In the genomic region with DNA sequence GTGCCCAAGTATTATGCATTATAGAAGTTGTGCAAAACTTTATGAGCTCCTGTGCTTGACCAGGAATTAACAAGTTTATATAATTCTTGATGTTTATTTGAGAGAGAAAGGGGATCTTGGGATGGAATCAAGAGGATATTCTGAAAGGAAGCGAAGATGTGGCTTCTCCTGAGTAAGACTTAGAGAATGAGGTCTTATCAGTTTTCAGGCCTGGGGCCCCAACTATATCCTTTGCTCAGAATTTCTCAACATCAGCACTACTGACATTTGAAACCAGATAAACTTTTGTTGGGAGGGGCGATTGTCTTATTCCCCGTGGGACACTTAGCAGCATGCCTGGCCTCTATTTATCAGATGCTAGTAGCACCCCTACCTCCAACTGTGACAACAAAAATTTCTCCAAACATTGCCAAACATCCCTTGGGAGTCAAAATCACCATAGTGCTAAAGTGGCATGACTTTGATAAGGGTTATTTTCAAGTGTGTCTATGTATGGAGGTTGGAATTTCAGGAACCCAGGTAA, we compare ENCODE assay signal across 1 cellular context.
TF ChIP-seq lines count a peak whose summit lies in the region.

No MANE protein-coding gene starts in this region.

TF ChIP-seq in IMR-90, 13 proteins besides CTCF, POLR2A, EP300 and RAD21 (continued from another document):
- TF ChIP-seq BHLHE40 (IDR thresholded peaks at IDR 0.05; ENCODE audit: low read depth, low read length) = no peak
TF ChIP-seq in IMR-90: peak in this region for 0.
